In the genomic region with DNA sequence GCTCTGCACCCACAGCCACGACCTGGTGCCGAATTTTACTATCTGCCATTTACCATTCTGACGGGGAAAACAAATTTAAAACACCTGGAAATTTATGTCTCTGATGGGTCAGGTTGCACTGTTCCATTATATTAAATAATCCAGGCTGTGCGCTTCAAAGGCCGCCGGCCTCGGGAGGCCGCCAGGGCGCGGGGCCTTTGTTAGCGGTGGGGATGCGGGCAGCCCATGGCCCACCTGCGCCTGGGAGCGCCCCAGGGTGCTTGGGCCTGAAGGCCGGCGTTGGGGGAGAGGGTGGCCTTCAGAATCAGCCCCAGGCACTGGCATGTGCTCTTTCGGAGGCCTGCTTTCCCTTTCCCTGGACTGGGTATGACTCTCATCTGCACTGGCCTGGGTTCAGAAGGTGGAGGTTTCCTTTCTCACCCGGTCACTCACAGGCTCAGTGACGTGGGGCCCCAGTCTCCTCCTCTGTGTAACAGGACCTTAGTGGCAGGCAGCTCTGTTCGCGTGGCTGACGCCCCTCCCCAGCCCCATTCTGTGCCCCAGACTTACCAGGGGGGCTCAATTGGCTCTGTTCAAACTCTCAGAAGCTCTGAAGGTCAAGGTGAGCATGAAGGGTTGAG, we compare ENCODE assay signal across 28 cellular contexts.
DNase-seq lines count a peak whose midpoint lies in the region; ATAC-seq, FAIRE-seq and TF ChIP-seq lines count a peak whose summit lies in the region.
"Had no signal": no experiment of that assay in that cellular context is flagged by ENCODE, and none has a peak within 500 bp of the region (broad histone marks: within the 10 kb centered on the region; RNA-seq: fewer than 3 reads in every experiment).

No MANE protein-coding gene starts in this region.

- no peaks in the 10 kb centered on the region for H3K9me3 Mint-ChIP-seq in nephron progenitor cell
- H3K9me3 Mint-ChIP-seq: CD4-positive, alpha-beta memory T cell; CD8-positive, alpha-beta memory T cell had no signal

- H2BK5ac ChIP-seq in H1 (ENCODE audit: low read depth, low read length), result no peak overlapping the region

- H3K4me1 Mint-ChIP-seq in nephron progenitor cell, result peaks cover 63% of the 10 kb centered on the region
- H3K4me1 Mint-ChIP-seq: CD4-positive, alpha-beta memory T cell; CD4-positive, CD25-positive, alpha-beta regulatory T cell; CD8-positive, alpha-beta memory T cell had no signal

- peak; percentile 37 for DNase-seq in SK-N-SH
- no peak for DNase-seq in H1 (ENCODE audit: low read depth in 1 of 2, low spot score in 2 of 2)
- DNase-seq in nephron progenitor cell, result no peak
- DNase-seq in stimulated activated naive CD8-positive, alpha-beta T cell treated with anti-CD3 and anti-CD28 coated beads, Interleukin-15, Interleukin-2, amounts not matched to agents 100 U/mL and 50 U/mL, for 24 hours, result no peak
- no peak for DNase-seq in NCI-H526 (lab: John Stamatoyannopoulos, UW)
- DNase-seq in OCI-LY7 (ENCODE audit: low spot score), result no peak
- no peak for DNase-seq in CD1c-positive myeloid dendritic cell (ENCODE audit: extremely low spot score)
- DNase-seq: AML-193; CD4-positive, alpha-beta memory T cell; CD4-positive, CD25-positive, alpha-beta regulatory T cell; CD8-positive, alpha-beta memory T cell; COR-L47; DMS 273 treated with DMSO at 0.1 percent for 48 hours; DMS153; DMS53; DMS79; DND-41; EL; GDM1 had no signal

- H3K14ac ChIP-seq in H1 (ENCODE audit: insufficient read length), result no peak overlapping the region

- H3K4me3 ChIP-seq in SK-N-SH (ENCODE audit: low read depth in 2 of 2, low read length in 1 of 2) (no peak overlapping the region), H1 (ENCODE audit: extremely low read depth in 1 of 4, insufficient read depth in 2 of 4, low read depth in 3 of 4, low read length in 4 of 4) (no peak overlapping the region), OCI-LY7 (ENCODE audit: low read depth, low read length, poor library complexity, severe bottlenecking) (no peak overlapping the region)
- H3K4me3 ChIP-seq: A549; BLaER1 treated with 17β-estradiol and CSF1 and Interleukin-3, amounts not matched to agents 10 nM and 100 nM; GM12878 had no signal

- WGBS in SK-N-SH (ENCODE audit: low lambda C conversion rate), result 89% methylated on average over 17 of the region's 22 CpGs
- WGBS in H1 (ENCODE audit: extremely low coverage in 1 of 2, insufficient coverage in 1 of 2, insufficient read length in 1 of 2, insufficient replicate concordance in 2 of 2, low coverage in 1 of 2, low lambda C conversion rate in 2 of 2, missing lambda C conversion rate in 1 of 2), 2 experiments, result 93% methylated on average over 17 of the region's 22 CpGs; no CpG with 5 or more reads in 1 of the 2 experiments

- no peak for ATAC-seq in SK-N-SH treated with all-trans-retinoic acid at 6 μM for 48 hours
- peak; percentile 15 for ATAC-seq in stimulated activated naive CD8-positive, alpha-beta T cell treated with anti-CD3 and anti-CD28 coated beads, Interleukin-15, Interleukin-2, amounts not matched to agents 100 U/mL and 50 U/mL, for 24 hours
- ATAC-seq: A549, GM12878 had no signal

- TF ChIP-seq EP300 in SK-N-SH (IDR thresholded peaks at IDR 0.05; ENCODE audit: borderline replicate concordance in 1 of 2, low read depth in 1 of 2, low read length in 1 of 2) (no peak), H1 (IDR thresholded peaks at IDR 0.05; ENCODE audit: borderline replicate concordance in 1 of 2, low read depth in 2 of 2, low read length in 2 of 2) (no peak)

- no peak overlapping the region for H2AK5ac ChIP-seq in H1 (ENCODE audit: low read depth, low read length)

- H3K9me2 ChIP-seq in SK-N-SH (no peaks in the 10 kb centered on the region), OCI-LY7 (ENCODE audit: insufficient read depth, low read length) (no peaks in the 10 kb centered on the region)

- H3K79me2 ChIP-seq in SK-N-SH (ENCODE audit: insufficient read depth), result no peaks in the 10 kb centered on the region
- no peaks in the 10 kb centered on the region for H3K79me2 ChIP-seq in H1 (ENCODE audit: control insufficient read depth in 1 of 2, insufficient read depth in 2 of 2, low read length in 2 of 2)
- H3K79me2 ChIP-seq in OCI-LY7 (ENCODE audit: insufficient read depth, low read depth, low read length), result no peaks in the 10 kb centered on the region

- no TSS peak for BruUV-seq in OCI-LY7 (replicated peaks; lab: Mats Ljungman, UMichigan)

- H3K27ac ChIP-seq in SK-N-SH (ENCODE audit: low read depth in 2 of 2, low read length in 1 of 2), result no peak overlapping the region; a peak in 1 of 4 replicates
- H3K27ac ChIP-seq in H1 (ENCODE audit: low read depth, low read length), result no peak overlapping the region
- H3K27ac ChIP-seq in OCI-LY7 (ENCODE audit: low read depth, low read length, poor library complexity, severe bottlenecking), result no peak overlapping the region
- H3K27ac ChIP-seq: 22Rv1; A549; BLaER1 treated with 17β-estradiol and CSF1 and Interleukin-3, amounts not matched to agents 10 nM and 100 nM; C4-2B had no signal

- H2BK15ac ChIP-seq in H1 (ENCODE audit: low read length), result no peak overlapping the region

- H2AFZ ChIP-seq in SK-N-SH (ENCODE audit: low read depth), result no peak overlapping the region
- no peak overlapping the region for H2AFZ ChIP-seq in H1 (ENCODE audit: low read length)
- no peak overlapping the region for H2AFZ ChIP-seq in OCI-LY7 (ENCODE audit: low read length)

- H3F3A ChIP-seq in SK-N-SH (replicated peaks; ENCODE audit: insufficient read depth), result no peaks in the 10 kb centered on the region

- no peaks in the 10 kb centered on the region for H4K20me1 ChIP-seq in SK-N-SH (ENCODE audit: insufficient read depth)
- H4K20me1 ChIP-seq in H1 (replicated peaks in 1 of 2; ENCODE audit: control insufficient read depth in 1 of 2, insufficient read depth in 2 of 2, low read length in 2 of 2), result no peaks in the 10 kb centered on the region
- H4K20me1 ChIP-seq in OCI-LY7 (ENCODE audit: insufficient read depth, low read length), result no peaks in the 10 kb centered on the region
- H4K20me1 ChIP-seq: BLaER1 treated with 17β-estradiol and CSF1 and Interleukin-3, amounts not matched to agents 10 nM and 100 nM had no signal

- CTCF ChIA-PET in SK-N-SH (lab: Yijun Ruan, JAX) (interaction anchor here (1.2 to 2.0 kb wide), 3 partner anchors 71 to 160 kb away, joined by 3 to 7 read pairs (median 6); no protein-coding TSS in a partner anchor), H1 (lab: Charles Lee; ENCODE audit: partially characterized antibody) (interaction anchor here (0.5 to 1.4 kb wide), 4 partner anchors 11 to 273 kb away, joined by 3 to 4 read pairs (median 4); no protein-coding TSS in a partner anchor), OCI-LY7 (lab: Charles Lee; ENCODE audit: unreplicated experiment) (no interaction called here)

- TF ChIP-seq POLR2A in H1 (IDR thresholded peaks at IDR 0.05; ENCODE audit: control extremely low read depth in 1 of 2, low read depth in 2 of 2, low read length in 2 of 2), result no peak

- H3K27me3 ChIP-seq in SK-N-SH (ENCODE audit: insufficient read depth), result no peaks in the 10 kb centered on the region
- H3K27me3 ChIP-seq in H1 (replicated peaks in 1 of 4; ENCODE audit: control insufficient read depth in 3 of 4, extremely low read depth in 1 of 4, insufficient read depth in 3 of 4, low read length in 3 of 4), result no peaks in the 10 kb centered on the region
- H3K27me3 ChIP-seq: BLaER1 treated with 17β-estradiol and CSF1 and Interleukin-3, amounts not matched to agents 10 nM and 100 nM had no signal

- peak overlapping the region; percentile 20 for H4K91ac ChIP-seq in H1 (replicated peaks; ENCODE audit: insufficient read length, low read length)

- no peaks in the 10 kb centered on the region for H3K36me3 Mint-ChIP-seq in nephron progenitor cell (ENCODE audit: low read depth)
- H3K36me3 Mint-ChIP-seq: CD4-positive, alpha-beta memory T cell; CD4-positive, CD25-positive, alpha-beta regulatory T cell; CD8-positive, alpha-beta memory T cell had no signal

- H3K4me3 Mint-ChIP-seq in nephron progenitor cell, result peak overlapping the region; percentile 30
- H3K4me3 Mint-ChIP-seq: B cell; CD4-positive, alpha-beta memory T cell; CD4-positive, CD25-positive, alpha-beta regulatory T cell; CD8-positive, alpha-beta memory T cell had no signal

- no peak overlapping the region for H4K5ac ChIP-seq in H1 (ENCODE audit: insufficient read length, low read depth, low read length)

- H3K27ac Mint-ChIP-seq in nephron progenitor cell, result peak overlapping the region; percentile 59
- H3K27ac Mint-ChIP-seq: B cell; CD4-positive, alpha-beta memory T cell; CD4-positive, CD25-positive, alpha-beta regulatory T cell had no signal

- no peak overlapping the region for H3K18ac ChIP-seq in H1 (ENCODE audit: extremely low read depth, low read length)

- no peak overlapping the region for H3K4me2 ChIP-seq in SK-N-SH
- no peak overlapping the region for H3K4me2 ChIP-seq in H1 (ENCODE audit: insufficient read depth in 1 of 2, low read depth in 2 of 2, low read length in 2 of 2)
- no peak overlapping the region for H3K4me2 ChIP-seq in OCI-LY7 (ENCODE audit: low read length)
- H3K4me2 ChIP-seq: A549; BLaER1 treated with 17β-estradiol and CSF1 and Interleukin-3, amounts not matched to agents 10 nM and 100 nM had no signal

- no peak for TF ChIP-seq CTCF in SK-N-SH (IDR thresholded peaks at IDR 0.05)
- no peak for TF ChIP-seq CTCF in H1 (IDR thresholded peaks at IDR 0.05; ENCODE audit: control extremely low read depth in 1 of 3, insufficient read depth in 1 of 3, low read depth in 1 of 3, low read length in 3 of 3)
- no peak for TF ChIP-seq CTCF in nephron progenitor cell (IDR thresholded peaks at IDR 0.05)
- no peak for TF ChIP-seq CTCF in OCI-LY7 (conservative IDR thresholded peaks at IDR 0.05; ENCODE audit: low read length)

- TF ChIP-seq RAD21 in SK-N-SH (IDR thresholded peaks at IDR 0.05; ENCODE audit: low read length) (no peak), H1 (IDR thresholded peaks at IDR 0.05 in 1 of 2, conservative IDR thresholded peaks at IDR 0.05 in 1 of 2; ENCODE audit: low read depth in 2 of 2, low read length in 2 of 2) (no peak)

- H3K4ac ChIP-seq in H1 (replicated peaks; ENCODE audit: insufficient read length, low read depth, low read length), result no peak overlapping the region

- POLR2A ChIA-PET in SK-N-SH (lab: Yijun Ruan, JAX), result no interaction called here
- POLR2A ChIA-PET in H1 (lab: Charles Lee; ENCODE audit: partially characterized antibody), result no interaction called here
- POLR2A ChIA-PET in OCI-LY7 (lab: Charles Lee), result interaction anchor here (1.0 kb wide), 1 partner anchor 11 kb away, joined by 3 read pairs; no protein-coding TSS in a partner anchor

- no peak overlapping the region for H2BK120ac ChIP-seq in H1 (replicated peaks; ENCODE audit: low read depth, low read length)

- H3K4me1 ChIP-seq in SK-N-SH (ENCODE audit: control insufficient read depth in 1 of 2, insufficient read depth in 2 of 2, low read depth in 1 of 2, low read length in 1 of 2) (peaks cover 0 to 29% of the 10 kb centered on the region in 2 experiments; a peak in 1 of 4 replicates), H1 (replicated peaks in 1 of 4; ENCODE audit: control insufficient read depth in 3 of 4, insufficient read depth in 4 of 4, low read length in 3 of 4) (peaks cover 0 to 5% (median 1%) of the 10 kb centered on the region in 4 experiments; a peak in 3 of 7 replicates), OCI-LY7 (ENCODE audit: insufficient read depth, low read length, poor library complexity, severe bottlenecking) (peaks cover 14% of the 10 kb centered on the region)

- peaks cover 7% of the 10 kb centered on the region for H3K27me3 Mint-ChIP-seq in nephron progenitor cell (ENCODE audit: low read depth, poor library complexity)
- H3K27me3 Mint-ChIP-seq: B cell had no signal

- H3K56ac ChIP-seq in H1 (replicated peaks; ENCODE audit: insufficient read length, low read depth, low read length), result no peak overlapping the region

- intact Hi-C loops in OCI-LY7 (cut with micrococcal nuclease; ENCODE audit: unreplicated experiment), result no loop called here

- H3K36me3 ChIP-seq in SK-N-SH (replicated peaks in 1 of 2; ENCODE audit: control insufficient read depth in 1 of 2, insufficient read depth in 2 of 2, low read length in 1 of 2) (no peaks in the 10 kb centered on the region), H1 (ENCODE audit: control insufficient read depth in 2 of 4, insufficient read depth in 4 of 4, low read length in 3 of 4) (no peaks in the 10 kb centered on the region), OCI-LY7 (ENCODE audit: insufficient read depth, low read length) (no peaks in the 10 kb centered on the region)
- H3K36me3 ChIP-seq: BLaER1 treated with 17β-estradiol and CSF1 and Interleukin-3, amounts not matched to agents 10 nM and 100 nM had no signal

- no peak for FAIRE-seq in H1 (lab: Jason Lieb, UNC)
- FAIRE-seq: A549, GM12878, GM12892, GM18507 had no signal

- no peaks in the 10 kb centered on the region for H3K23me2 ChIP-seq in H1 (ENCODE audit: low read depth, low read length)

- no peak overlapping the region for H2BK12ac ChIP-seq in H1 (ENCODE audit: low read depth, low read length)

- no peaks in the 10 kb centered on the region for H3K79me1 ChIP-seq in H1 (ENCODE audit: low read depth, low read length)

- H3K9me3 ChIP-seq in SK-N-SH (no peaks in the 10 kb centered on the region), H1 (ENCODE audit: insufficient read depth in 2 of 2, low read depth in 1 of 2, low read length in 1 of 2) (no peaks in the 10 kb centered on the region), OCI-LY7 (ENCODE audit: low read length) (no peaks in the 10 kb centered on the region)
- H3K9me3 ChIP-seq: A549; BLaER1 treated with 17β-estradiol and CSF1 and Interleukin-3, amounts not matched to agents 10 nM and 100 nM had no signal

- H3K23ac ChIP-seq in H1 (ENCODE audit: insufficient read length), result no peak overlapping the region

- no peak overlapping the region for H2BK20ac ChIP-seq in H1 (ENCODE audit: low read length)

- no peak overlapping the region; the same call in 1 of the 2 replicates for H4K8ac ChIP-seq in H1 (ENCODE audit: extremely low read depth, insufficient read depth, low read length)

- no peak overlapping the region for H3K9ac ChIP-seq in SK-N-SH
- H3K9ac ChIP-seq in H1 (replicated peaks in 1 of 4; ENCODE audit: extremely low read depth in 1 of 4, low read depth in 3 of 4, low read length in 3 of 4), result no peak overlapping the region
- H3K9ac ChIP-seq: BLaER1 treated with 17β-estradiol and CSF1 and Interleukin-3, amounts not matched to agents 10 nM and 100 nM had no signal
